In the genomic region with DNA sequence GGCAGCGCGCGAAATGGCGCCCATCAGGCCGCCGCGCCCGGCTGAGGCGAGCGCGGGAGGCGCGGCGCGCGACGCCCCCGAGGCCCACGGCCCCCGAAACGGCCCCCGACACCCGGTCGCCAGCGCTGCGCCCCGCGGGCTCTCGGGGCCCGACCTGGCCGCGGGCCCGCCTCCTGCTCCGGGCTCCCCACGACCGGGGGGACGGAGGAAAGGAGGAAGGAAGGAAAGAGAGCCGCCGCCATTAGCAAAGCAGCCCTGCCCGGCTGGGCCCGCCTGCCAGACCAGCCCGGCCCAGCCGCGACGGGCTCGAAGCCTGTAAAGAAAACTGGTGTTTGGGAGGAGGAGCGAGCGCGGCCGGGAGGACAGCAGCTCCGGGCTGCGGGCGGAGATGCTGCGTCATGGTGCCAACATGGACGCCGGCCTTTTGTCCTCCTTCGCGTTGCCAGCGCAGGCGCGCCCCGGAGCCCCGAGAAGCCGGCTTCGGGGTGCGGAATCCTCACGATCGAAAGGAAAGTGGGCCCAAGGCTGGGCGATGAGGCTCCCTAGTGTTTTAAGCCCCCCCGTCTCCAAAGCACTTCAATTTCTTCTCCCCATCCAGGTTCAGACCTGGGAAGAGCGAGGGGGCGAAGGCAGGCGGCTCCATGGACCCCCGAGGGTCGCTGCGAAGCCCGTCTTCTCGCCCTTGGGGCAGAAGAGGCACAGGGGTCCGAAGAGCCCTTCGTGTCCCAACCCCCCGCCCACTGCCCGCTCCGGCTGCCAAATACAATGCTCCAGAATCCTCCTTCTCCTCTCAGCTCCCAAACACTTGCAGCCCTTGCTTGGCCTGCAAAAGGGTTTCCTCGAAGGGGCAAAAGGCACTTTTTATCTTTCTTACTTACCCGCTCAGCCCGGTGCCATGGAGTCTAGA, we compare ENCODE assay signal across 8 cellular contexts. TPM values are rescaled to one million over a fixed set of nuclear protein-coding genes. Genes with fewer than 3 reads are reported as not detected.
DNase-seq lines count a peak whose midpoint lies in the region; ATAC-seq and TF ChIP-seq lines count a peak whose summit lies in the region.

No MANE protein-coding gene starts in this region.

- no peaks in the 10 kb centered on the region; the same call in 1 of the 2 replicates for H4K20me1 ChIP-seq in SK-N-SH (ENCODE audit: insufficient read depth)

- H3K9me2 ChIP-seq in SK-N-SH: no peaks in the 10 kb centered on the region

- H3K4me2 ChIP-seq in SK-N-SH: peak overlapping the region; percentile 77

- peak overlapping the region; percentile 88 for H3K9ac ChIP-seq in SK-N-SH

- H2AFZ ChIP-seq in SK-N-SH (ENCODE audit: low read depth): no peak overlapping the region

- H3K36me3 ChIP-seq in SK-N-SH (replicated peaks in 1 of 2; ENCODE audit: control insufficient read depth in 1 of 2, insufficient read depth in 2 of 2, low read length in 1 of 2) (peaks cover 9 to 11% of the 10 kb centered on the region in 2 experiments), adrenal gland (replicated peaks in 1 of 2) (peaks cover 0 to 4% of the 10 kb centered on the region in 2 donors), ovary (no peaks in the 10 kb centered on the region)

- peaks cover 30 to 38% of the 10 kb centered on the region in 2 experiments for H3K4me1 ChIP-seq in SK-N-SH (ENCODE audit: control insufficient read depth in 1 of 2, insufficient read depth in 2 of 2, low read depth in 1 of 2, low read length in 1 of 2)
- peaks cover 48 to 59% of the 10 kb centered on the region in 2 donors for H3K4me1 ChIP-seq in adrenal gland (replicated peaks in 1 of 2)
- H3K4me1 ChIP-seq in ovary (ENCODE audit: insufficient read depth): peaks cover 23% of the 10 kb centered on the region

- DNase-seq in DMS79 (lab: John Stamatoyannopoulos, UW) (peak; percentile 48), HUDEP-2 (lab: John Stamatoyannopoulos, UW; ENCODE audit: unreplicated experiment in 76 of 76) (peak in 62 of 76 experiments; percentile 7 to 77 (median 48)), SK-N-SH (peak; percentile 62), adrenal gland (peak; percentile 73 to 88 (median 80)), cardiac septum (ENCODE audit: low spot score) (peak; percentile 92), ovary (peak; percentile 63 to 84 (median 76))

- ATAC-seq in GM18868 (IDR thresholded peaks at IDR 0.05; ENCODE audit: unreplicated experiment) (no peak), HG02973 (IDR thresholded peaks at IDR 0.05; ENCODE audit: unreplicated experiment) (no peak)

- H3K4me3 ChIP-seq in SK-N-SH (ENCODE audit: low read depth in 2 of 2, low read length in 1 of 2): peak overlapping the region; percentile 70 to 73
- peak overlapping the region in 3 of 4 donors; percentile 19 to 92 (median 37) for H3K4me3 ChIP-seq in adrenal gland
- H3K4me3 ChIP-seq in ovary: peak overlapping the region; percentile 77

- TF ChIP-seq POLR2A in adrenal gland (IDR thresholded peaks at IDR 0.05) (peak; percentile 76 to 78), ovary (IDR thresholded peaks at IDR 0.05) (peak; percentile 35)

- CTCF ChIA-PET in SK-N-SH (lab: Yijun Ruan, JAX): interaction anchor here (0.7 to 18.3 kb wide), 5 partner anchors 6 to 87 kb away, joined by 3 to 675 read pairs (median 15); a partner anchor contains a TSS

- TF ChIP-seq RAD21 in SK-N-SH (IDR thresholded peaks at IDR 0.05; ENCODE audit: low read length): no peak

- H3K27ac ChIP-seq in SK-N-SH (ENCODE audit: low read depth in 2 of 2, low read length in 1 of 2) (peak overlapping the region; percentile 98 to 99), adrenal gland (peak overlapping the region; percentile 97 to 100 (median 100)), ovary (peak overlapping the region; percentile 100)

- peaks cover 50% of the 10 kb centered on the region for H3F3A ChIP-seq in SK-N-SH (replicated peaks; ENCODE audit: insufficient read depth)

- TF ChIP-seq EP300 in SK-N-SH (IDR thresholded peaks at IDR 0.05; ENCODE audit: borderline replicate concordance in 1 of 2, low read depth in 1 of 2, low read length in 1 of 2) (0 out of 4 replicates have a peak, but pooled peaks of 1 of the 2 experiments have one; percentile 7), ovary (IDR thresholded peaks at IDR 0.05) (no peak)

- H3K9me3 ChIP-seq in SK-N-SH: no peaks in the 10 kb centered on the region
- no peaks in the 10 kb centered on the region for H3K9me3 ChIP-seq in adrenal gland (replicated peaks in 1 of 3)
- H3K9me3 ChIP-seq in ovary: no peaks in the 10 kb centered on the region

- H3K27me3 ChIP-seq in SK-N-SH (ENCODE audit: insufficient read depth) (no peaks in the 10 kb centered on the region), adrenal gland (no peaks in the 10 kb centered on the region), ovary (no peaks in the 10 kb centered on the region)

- intact Hi-C loops in adrenal gland (cut with DNase I): no loop called here
- intact Hi-C loops in cardiac septum (cut with DNase I): no loop called here
- intact Hi-C loops in ovary (cut with DNase I): loop anchor here in 1 of 4 donors (10.0 kb wide), 1 partner anchor 324 kb away; no protein-coding TSS in a partner anchor

- H3K79me2 ChIP-seq in SK-N-SH (ENCODE audit: insufficient read depth): peaks cover 72% of the 10 kb centered on the region

- POLR2A ChIA-PET in SK-N-SH (lab: Yijun Ruan, JAX): interaction anchor here (1.2 to 3.4 kb wide), 3 partner anchors 10 to 87 kb away, joined by 3 to 30 read pairs (median 5); no protein-coding TSS in a partner anchor

- no peak for TF ChIP-seq CTCF in SK-N-SH (IDR thresholded peaks at IDR 0.05)
- TF ChIP-seq CTCF in adrenal gland (IDR thresholded peaks at IDR 0.05): peak in 1 of 6 experiments; percentile 8
- TF ChIP-seq CTCF in ovary (IDR thresholded peaks at IDR 0.05): no peak

- WGBS in SK-N-SH (ENCODE audit: low lambda C conversion rate): 4% methylated on average over 18 of the region's 86 CpGs
- WGBS in adrenal gland, 4 donors: 3 to 7% (median 4%) methylated on average over 29 to 86 of the region's 86 CpGs
- WGBS in ovary, 3 donors: 1 to 2% (median 1%) methylated on average over 62 to 86 of the region's 86 CpGs

TF ChIP-seq in SK-N-SH, 30 proteins besides CTCF, POLR2A, EP300 and RAD21:
- no peak for TF ChIP-seq SMC3 (IDR thresholded peaks at IDR 0.05; ENCODE audit: low read depth, low read length)
- TF ChIP-seq POLR2AphosphoS5 (IDR thresholded peaks at IDR 0.05; ENCODE audit: low read depth, low read length): peak; percentile 55; the same call in 1 of the 2 replicates
- TF ChIP-seq FOXM1 (IDR thresholded peaks at IDR 0.05; ENCODE audit: low read depth): no peak
- TF ChIP-seq, protein P1, sequence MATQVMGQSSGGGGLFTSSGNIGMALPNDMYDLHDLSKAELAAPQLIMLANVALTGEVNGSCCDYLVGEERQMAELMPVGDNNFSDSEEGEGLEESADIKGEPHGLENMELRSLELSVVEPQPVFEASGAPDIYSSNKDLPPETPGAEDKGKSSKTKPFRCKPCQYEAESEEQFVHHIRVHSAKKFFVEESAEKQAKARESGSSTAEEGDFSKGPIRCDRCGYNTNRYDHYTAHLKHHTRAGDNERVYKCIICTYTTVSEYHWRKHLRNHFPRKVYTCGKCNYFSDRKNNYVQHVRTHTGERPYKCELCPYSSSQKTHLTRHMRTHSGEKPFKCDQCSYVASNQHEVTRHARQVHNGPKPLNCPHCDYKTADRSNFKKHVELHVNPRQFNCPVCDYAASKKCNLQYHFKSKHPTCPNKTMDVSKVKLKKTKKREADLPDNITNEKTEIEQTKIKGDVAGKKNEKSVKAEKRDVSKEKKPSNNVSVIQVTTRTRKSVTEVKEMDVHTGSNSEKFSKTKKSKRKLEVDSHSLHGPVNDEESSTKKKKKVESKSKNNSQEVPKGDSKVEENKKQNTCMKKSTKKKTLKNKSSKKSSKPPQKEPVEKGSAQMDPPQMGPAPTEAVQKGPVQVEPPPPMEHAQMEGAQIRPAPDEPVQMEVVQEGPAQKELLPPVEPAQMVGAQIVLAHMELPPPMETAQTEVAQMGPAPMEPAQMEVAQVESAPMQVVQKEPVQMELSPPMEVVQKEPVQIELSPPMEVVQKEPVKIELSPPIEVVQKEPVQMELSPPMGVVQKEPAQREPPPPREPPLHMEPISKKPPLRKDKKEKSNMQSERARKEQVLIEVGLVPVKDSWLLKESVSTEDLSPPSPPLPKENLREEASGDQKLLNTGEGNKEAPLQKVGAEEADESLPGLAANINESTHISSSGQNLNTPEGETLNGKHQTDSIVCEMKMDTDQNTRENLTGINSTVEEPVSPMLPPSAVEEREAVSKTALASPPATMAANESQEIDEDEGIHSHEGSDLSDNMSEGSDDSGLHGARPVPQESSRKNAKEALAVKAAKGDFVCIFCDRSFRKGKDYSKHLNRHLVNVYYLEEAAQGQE (IDR thresholded peaks at IDR 0.05; ENCODE audit: low read depth, low read length): peak; percentile 14; the same call in 1 of the 2 replicates
- TF ChIP-seq YY1 (IDR thresholded peaks at IDR 0.05; ENCODE audit: low read depth): peak; percentile 85
- peak; percentile 81 for TF ChIP-seq TAF1 (IDR thresholded peaks at IDR 0.05; ENCODE audit: borderline replicate concordance, low read depth, low read length)
- TF ChIP-seq NRF1 (IDR thresholded peaks at IDR 0.05; ENCODE audit: low read depth, low read length): peak; percentile 28; the same call in 1 of the 2 replicates
TF ChIP-seq in SK-N-SH: peak in this region for 5.

RNA-seq across cellular contexts. Expression of a gene that starts 2.9 kb away (rescaled TPM):
- polyA plus RNA-seq in SK-N-SH (2012; rRNA removed) (1.2 and 2.0 TPM in 2 replicates), adrenal gland (10 to 100 TPM in 1 of 3 donors, 1 to 10 TPM in 2; 5.0 to 27.3 (median 9.0) TPM), ovary (10 to 100 TPM in 1 of 2 donors, 1 to 10 TPM in 1; 6.2 to 15.5 TPM)
- 1.5 and 1.8 TPM in 2 replicates for polyA plus RNA-seq in SK-N-SH (2012; cell fraction: cytosol; rRNA removed)
- polyA plus RNA-seq in SK-N-SH (2012; cell fraction: nucleus; rRNA removed): 8.4 and 11.5 TPM in 2 replicates
- total RNA-seq in adrenal gland (10 to 100 TPM in 7 of 8 donors, 1 to 10 TPM in 1; 5.3 to 25.9 (median 13.6) TPM), cardiac septum (13.0 TPM), ovary (10 to 100 TPM in 5 of 7 donors, 1 to 10 TPM in 2; 8.7 to 44.6 (median 31.7) TPM)

RNA-seq across cellular contexts. Expression of a gene that starts 7.5 kb away (rescaled TPM):
- polyA plus RNA-seq in SK-N-SH (2012; rRNA removed): 5.0 and 5.3 TPM in 2 replicates
- 2.3 and 2.8 TPM in 2 replicates for polyA plus RNA-seq in SK-N-SH (2012; cell fraction: cytosol; rRNA removed)
- 19.5 and 20.2 TPM in 2 replicates for polyA plus RNA-seq in SK-N-SH (2012; cell fraction: nucleus; rRNA removed)
- 10 to 100 TPM in 7 of 8 donors, 1 to 10 TPM in 1; 7.7 to 49.5 (median 24.9) TPM for total RNA-seq in adrenal gland
- polyA plus RNA-seq in adrenal gland: 10 to 100 TPM in 1 of 3 donors, 1 to 10 TPM in 2; 4.1 to 14.5 (median 9.3) TPM
- total RNA-seq in cardiac septum: 20.9 TPM
- 10 to 100 TPM in 6 of 7 donors, 1 to 10 TPM in 1; 9.3 to 37.3 (median 18.2) TPM for total RNA-seq in ovary
- 1 to 10 TPM; 3.7 to 7.9 TPM for polyA plus RNA-seq in ovary

RNA-seq across cellular contexts. Expression of a gene that starts 57.7 kb away (rescaled TPM):
- polyA plus RNA-seq in SK-N-SH (2012; rRNA removed) (1.8 and 1.9 TPM in 2 replicates), adrenal gland (1 to 10 TPM; 3.4 to 7.9 (median 4.4) TPM), ovary (1 to 10 TPM; 1.3 to 4.0 TPM)
- polyA plus RNA-seq in SK-N-SH (2012; cell fraction: cytosol; rRNA removed): 2.0 TPM in 2 replicates
- polyA plus RNA-seq in SK-N-SH (2012; cell fraction: nucleus; rRNA removed): 2.2 and 2.8 TPM in 2 replicates
- total RNA-seq in adrenal gland (10 to 100 TPM in 2 of 8 donors, 1 to 10 TPM in 6; 1.6 to 13.0 (median 4.1) TPM), cardiac septum (1.3 TPM), ovary (1 to 10 TPM; 1.2 to 7.2 (median 4.4) TPM)
